1 cellular context compared by ENCODE assay signal in the genomic region with DNA sequence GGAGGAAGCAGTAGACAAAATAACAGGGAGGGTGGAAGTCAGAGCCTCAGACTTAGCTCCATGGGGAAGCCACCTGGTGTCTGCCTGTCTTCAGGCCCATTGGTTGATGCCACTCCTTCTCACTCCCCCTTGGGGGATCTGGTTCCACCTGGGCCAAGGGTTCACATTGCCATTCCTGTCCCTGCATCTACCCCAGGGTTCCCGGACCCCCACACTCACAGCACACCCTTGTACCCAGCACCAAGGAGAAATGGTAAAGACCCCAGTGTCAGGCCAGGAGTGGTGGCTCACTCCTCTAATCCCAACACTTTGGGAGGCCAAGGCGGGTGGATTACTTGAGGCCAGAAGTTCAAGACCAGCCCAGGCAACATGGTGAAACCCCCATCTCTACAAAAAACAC.
TF ChIP-seq lines count a peak whose summit lies in the region.

No MANE protein-coding gene starts in this region.

TF ChIP-seq in WTC11, 78 proteins besides CTCF, POLR2A, EP300 and RAD21 (continued from another document):
- TF ChIP-seq, protein P1, sequence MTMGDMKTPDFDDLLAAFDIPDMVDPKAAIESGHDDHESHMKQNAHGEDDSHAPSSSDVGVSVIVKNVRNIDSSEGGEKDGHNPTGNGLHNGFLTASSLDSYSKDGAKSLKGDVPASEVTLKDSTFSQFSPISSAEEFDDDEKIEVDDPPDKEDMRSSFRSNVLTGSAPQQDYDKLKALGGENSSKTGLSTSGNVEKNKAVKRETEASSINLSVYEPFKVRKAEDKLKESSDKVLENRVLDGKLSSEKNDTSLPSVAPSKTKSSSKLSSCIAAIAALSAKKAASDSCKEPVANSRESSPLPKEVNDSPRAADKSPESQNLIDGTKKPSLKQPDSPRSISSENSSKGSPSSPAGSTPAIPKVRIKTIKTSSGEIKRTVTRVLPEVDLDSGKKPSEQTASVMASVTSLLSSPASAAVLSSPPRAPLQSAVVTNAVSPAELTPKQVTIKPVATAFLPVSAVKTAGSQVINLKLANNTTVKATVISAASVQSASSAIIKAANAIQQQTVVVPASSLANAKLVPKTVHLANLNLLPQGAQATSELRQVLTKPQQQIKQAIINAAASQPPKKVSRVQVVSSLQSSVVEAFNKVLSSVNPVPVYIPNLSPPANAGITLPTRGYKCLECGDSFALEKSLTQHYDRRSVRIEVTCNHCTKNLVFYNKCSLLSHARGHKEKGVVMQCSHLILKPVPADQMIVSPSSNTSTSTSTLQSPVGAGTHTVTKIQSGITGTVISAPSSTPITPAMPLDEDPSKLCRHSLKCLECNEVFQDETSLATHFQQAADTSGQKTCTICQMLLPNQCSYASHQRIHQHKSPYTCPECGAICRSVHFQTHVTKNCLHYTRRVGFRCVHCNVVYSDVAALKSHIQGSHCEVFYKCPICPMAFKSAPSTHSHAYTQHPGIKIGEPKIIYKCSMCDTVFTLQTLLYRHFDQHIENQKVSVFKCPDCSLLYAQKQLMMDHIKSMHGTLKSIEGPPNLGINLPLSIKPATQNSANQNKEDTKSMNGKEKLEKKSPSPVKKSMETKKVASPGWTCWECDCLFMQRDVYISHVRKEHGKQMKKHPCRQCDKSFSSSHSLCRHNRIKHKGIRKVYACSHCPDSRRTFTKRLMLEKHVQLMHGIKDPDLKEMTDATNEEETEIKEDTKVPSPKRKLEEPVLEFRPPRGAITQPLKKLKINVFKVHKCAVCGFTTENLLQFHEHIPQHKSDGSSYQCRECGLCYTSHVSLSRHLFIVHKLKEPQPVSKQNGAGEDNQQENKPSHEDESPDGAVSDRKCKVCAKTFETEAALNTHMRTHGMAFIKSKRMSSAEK (CRISPR knock-in tag; IDR thresholded peaks at IDR 0.05; ENCODE audit: borderline replicate concordance), result no peak
- TF ChIP-seq TEAD4 (CRISPR knock-in tag; IDR thresholded peaks at IDR 0.05), result no peak
- TF ChIP-seq NFE2L1 (CRISPR knock-in tag; IDR thresholded peaks at IDR 0.05), result no peak
- no peak for TF ChIP-seq CBFB (CRISPR knock-in tag; IDR thresholded peaks at IDR 0.05; ENCODE audit: low read depth)
- TF ChIP-seq, protein P2, sequence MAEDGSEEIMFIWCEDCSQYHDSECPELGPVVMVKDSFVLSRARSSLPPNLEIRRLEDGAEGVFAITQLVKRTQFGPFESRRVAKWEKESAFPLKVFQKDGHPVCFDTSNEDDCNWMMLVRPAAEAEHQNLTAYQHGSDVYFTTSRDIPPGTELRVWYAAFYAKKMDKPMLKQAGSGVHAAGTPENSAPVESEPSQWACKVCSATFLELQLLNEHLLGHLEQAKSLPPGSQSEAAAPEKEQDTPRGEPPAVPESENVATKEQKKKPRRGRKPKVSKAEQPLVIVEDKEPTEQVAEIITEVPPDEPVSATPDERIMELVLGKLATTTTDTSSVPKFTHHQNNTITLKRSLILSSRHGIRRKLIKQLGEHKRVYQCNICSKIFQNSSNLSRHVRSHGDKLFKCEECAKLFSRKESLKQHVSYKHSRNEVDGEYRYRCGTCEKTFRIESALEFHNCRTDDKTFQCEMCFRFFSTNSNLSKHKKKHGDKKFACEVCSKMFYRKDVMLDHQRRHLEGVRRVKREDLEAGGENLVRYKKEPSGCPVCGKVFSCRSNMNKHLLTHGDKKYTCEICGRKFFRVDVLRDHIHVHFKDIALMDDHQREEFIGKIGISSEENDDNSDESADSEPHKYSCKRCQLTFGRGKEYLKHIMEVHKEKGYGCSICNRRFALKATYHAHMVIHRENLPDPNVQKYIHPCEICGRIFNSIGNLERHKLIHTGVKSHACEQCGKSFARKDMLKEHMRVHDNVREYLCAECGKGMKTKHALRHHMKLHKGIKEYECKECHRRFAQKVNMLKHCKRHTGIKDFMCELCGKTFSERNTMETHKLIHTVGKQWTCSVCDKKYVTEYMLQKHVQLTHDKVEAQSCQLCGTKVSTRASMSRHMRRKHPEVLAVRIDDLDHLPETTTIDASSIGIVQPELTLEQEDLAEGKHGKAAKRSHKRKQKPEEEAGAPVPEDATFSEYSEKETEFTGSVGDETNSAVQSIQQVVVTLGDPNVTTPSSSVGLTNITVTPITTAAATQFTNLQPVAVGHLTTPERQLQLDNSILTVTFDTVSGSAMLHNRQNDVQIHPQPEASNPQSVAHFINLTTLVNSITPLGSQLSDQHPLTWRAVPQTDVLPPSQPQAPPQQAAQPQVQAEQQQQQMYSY (CRISPR knock-in tag; IDR thresholded peaks at IDR 0.05), result no peak
- TF ChIP-seq, protein P3, sequence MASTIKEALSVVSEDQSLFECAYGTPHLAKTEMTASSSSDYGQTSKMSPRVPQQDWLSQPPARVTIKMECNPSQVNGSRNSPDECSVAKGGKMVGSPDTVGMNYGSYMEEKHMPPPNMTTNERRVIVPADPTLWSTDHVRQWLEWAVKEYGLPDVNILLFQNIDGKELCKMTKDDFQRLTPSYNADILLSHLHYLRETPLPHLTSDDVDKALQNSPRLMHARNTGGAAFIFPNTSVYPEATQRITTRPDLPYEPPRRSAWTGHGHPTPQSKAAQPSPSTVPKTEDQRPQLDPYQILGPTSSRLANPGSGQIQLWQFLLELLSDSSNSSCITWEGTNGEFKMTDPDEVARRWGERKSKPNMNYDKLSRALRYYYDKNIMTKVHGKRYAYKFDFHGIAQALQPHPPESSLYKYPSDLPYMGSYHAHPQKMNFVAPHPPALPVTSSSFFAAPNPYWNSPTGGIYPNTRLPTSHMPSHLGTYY (CRISPR knock-in tag; IDR thresholded peaks at IDR 0.05), result no peak
- TF ChIP-seq SP1 (CRISPR knock-in tag; conservative IDR thresholded peaks at IDR 0.05), result no peak
- TF ChIP-seq, protein P4, sequence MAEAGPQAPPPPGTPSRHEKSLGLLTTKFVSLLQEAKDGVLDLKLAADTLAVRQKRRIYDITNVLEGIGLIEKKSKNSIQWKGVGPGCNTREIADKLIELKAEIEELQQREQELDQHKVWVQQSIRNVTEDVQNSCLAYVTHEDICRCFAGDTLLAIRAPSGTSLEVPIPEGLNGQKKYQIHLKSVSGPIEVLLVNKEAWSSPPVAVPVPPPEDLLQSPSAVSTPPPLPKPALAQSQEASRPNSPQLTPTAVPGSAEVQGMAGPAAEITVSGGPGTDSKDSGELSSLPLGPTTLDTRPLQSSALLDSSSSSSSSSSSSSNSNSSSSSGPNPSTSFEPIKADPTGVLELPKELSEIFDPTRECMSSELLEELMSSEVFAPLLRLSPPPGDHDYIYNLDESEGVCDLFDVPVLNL (CRISPR knock-in tag; IDR thresholded peaks at IDR 0.05; ENCODE audit: borderline replicate concordance, low read depth), result no peak
- TF ChIP-seq, protein P5, sequence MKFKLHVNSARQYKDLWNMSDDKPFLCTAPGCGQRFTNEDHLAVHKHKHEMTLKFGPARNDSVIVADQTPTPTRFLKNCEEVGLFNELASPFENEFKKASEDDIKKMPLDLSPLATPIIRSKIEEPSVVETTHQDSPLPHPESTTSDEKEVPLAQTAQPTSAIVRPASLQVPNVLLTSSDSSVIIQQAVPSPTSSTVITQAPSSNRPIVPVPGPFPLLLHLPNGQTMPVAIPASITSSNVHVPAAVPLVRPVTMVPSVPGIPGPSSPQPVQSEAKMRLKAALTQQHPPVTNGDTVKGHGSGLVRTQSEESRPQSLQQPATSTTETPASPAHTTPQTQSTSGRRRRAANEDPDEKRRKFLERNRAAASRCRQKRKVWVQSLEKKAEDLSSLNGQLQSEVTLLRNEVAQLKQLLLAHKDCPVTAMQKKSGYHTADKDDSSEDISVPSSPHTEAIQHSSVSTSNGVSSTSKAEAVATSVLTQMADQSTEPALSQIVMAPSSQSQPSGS (CRISPR knock-in tag; IDR thresholded peaks at IDR 0.05; ENCODE audit: borderline replicate concordance, low read depth), result no peak
- TF ChIP-seq, protein P6, sequence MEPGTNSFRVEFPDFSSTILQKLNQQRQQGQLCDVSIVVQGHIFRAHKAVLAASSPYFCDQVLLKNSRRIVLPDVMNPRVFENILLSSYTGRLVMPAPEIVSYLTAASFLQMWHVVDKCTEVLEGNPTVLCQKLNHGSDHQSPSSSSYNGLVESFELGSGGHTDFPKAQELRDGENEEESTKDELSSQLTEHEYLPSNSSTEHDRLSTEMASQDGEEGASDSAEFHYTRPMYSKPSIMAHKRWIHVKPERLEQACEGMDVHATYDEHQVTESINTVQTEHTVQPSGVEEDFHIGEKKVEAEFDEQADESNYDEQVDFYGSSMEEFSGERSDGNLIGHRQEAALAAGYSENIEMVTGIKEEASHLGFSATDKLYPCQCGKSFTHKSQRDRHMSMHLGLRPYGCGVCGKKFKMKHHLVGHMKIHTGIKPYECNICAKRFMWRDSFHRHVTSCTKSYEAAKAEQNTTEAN (CRISPR knock-in tag; IDR thresholded peaks at IDR 0.05), result no peak
- TF ChIP-seq, protein P7, sequence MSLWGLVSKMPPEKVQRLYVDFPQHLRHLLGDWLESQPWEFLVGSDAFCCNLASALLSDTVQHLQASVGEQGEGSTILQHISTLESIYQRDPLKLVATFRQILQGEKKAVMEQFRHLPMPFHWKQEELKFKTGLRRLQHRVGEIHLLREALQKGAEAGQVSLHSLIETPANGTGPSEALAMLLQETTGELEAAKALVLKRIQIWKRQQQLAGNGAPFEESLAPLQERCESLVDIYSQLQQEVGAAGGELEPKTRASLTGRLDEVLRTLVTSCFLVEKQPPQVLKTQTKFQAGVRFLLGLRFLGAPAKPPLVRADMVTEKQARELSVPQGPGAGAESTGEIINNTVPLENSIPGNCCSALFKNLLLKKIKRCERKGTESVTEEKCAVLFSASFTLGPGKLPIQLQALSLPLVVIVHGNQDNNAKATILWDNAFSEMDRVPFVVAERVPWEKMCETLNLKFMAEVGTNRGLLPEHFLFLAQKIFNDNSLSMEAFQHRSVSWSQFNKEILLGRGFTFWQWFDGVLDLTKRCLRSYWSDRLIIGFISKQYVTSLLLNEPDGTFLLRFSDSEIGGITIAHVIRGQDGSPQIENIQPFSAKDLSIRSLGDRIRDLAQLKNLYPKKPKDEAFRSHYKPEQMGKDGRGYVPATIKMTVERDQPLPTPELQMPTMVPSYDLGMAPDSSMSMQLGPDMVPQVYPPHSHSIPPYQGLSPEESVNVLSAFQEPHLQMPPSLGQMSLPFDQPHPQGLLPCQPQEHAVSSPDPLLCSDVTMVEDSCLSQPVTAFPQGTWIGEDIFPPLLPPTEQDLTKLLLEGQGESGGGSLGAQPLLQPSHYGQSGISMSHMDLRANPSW (CRISPR knock-in tag; conservative IDR thresholded peaks at IDR 0.05; ENCODE audit: low read depth), result no peak
